In the genomic region with DNA sequence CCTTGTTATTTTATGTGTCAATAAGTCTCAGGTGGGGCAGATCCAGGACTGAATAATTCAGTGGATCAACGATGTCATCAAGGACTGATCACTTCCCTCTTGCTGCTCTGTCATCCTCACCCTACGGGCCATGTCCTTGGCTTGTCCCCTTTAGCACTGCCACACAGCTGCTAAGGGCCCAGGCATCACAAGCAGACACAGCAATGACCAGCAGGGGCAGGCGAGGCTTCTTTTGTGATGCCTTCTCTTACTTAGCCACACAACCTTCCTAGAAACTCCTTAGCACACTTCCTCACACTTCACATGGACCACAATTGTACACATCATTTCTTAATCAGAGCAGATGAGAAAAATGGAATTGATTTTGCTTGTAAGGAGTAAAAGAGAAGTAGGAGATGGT, we compare ENCODE assay signal across 9 cellular contexts.
A peak's percentile ranks its signal among the peaks of the same experiment; 100 is the strongest.
DNase-seq lines count a peak whose midpoint lies in the region; ATAC-seq and TF ChIP-seq lines count a peak whose summit lies in the region.
"Had no signal": no experiment of that assay in that cellular context is flagged by ENCODE, and none has a peak within 500 bp of the region (broad histone marks: within the 10 kb centered on the region; RNA-seq: fewer than 3 reads in every experiment).

No MANE protein-coding gene starts in this region.

- H3K4me3 Mint-ChIP-seq in WTC11 (no peak overlapping the region), nephron progenitor cell (no peak overlapping the region)
- no peak overlapping the region for H3K4me3 Mint-ChIP-seq in activated naive CD8-positive, alpha-beta T cell treated with anti-CD3 and anti-CD28 coated beads, Interleukin-2, amount 50 U/mL, for 24 hours
- H3K4me3 Mint-ChIP-seq: central memory CD8-positive, alpha-beta T cell; stimulated activated naive CD8-positive, alpha-beta T cell treated with anti-CD3 and anti-CD28 coated beads, Interleukin-15, Interleukin-2, amounts not matched to agents 100 ng/mL and 50 ng/mL, for 24 hours had no signal

- no peaks in the 10 kb centered on the region for H3K36me3 ChIP-seq in GM06990 (ENCODE audit: control insufficient read depth, insufficient read depth, low read length)

- H3K27me3 ChIP-seq in GM06990 (replicated peaks; ENCODE audit: control insufficient read depth, insufficient read depth, low read length): no peaks in the 10 kb centered on the region

- H3K27me3 Mint-ChIP-seq in WTC11 (ENCODE audit: low read depth) (no peaks in the 10 kb centered on the region), nephron progenitor cell (ENCODE audit: low read depth, poor library complexity) (peaks cover 13% of the 10 kb centered on the region)
- H3K27me3 Mint-ChIP-seq in activated naive CD8-positive, alpha-beta T cell treated with anti-CD3 and anti-CD28 coated beads, Interleukin-2, amount 50 U/mL, for 24 hours: no peaks in the 10 kb centered on the region
- H3K27me3 Mint-ChIP-seq: central memory CD8-positive, alpha-beta T cell; stimulated activated naive CD8-positive, alpha-beta T cell treated with anti-CD3 and anti-CD28 coated beads, Interleukin-15, Interleukin-2, amounts not matched to agents 100 ng/mL and 50 ng/mL, for 24 hours had no signal

- DNase-seq in GM06990 (ENCODE audit: extremely low read depth, insufficient read length): no peak
- DNase-seq in WTC11 (ENCODE audit: low spot score): peak; percentile 72
- peak; percentile 30 for DNase-seq in nephron progenitor cell
- no peak for DNase-seq in activated naive CD8-positive, alpha-beta T cell treated with anti-CD3 and anti-CD28 coated beads, Interleukin-2, amount 50 U/mL, for 24 hours
- DNase-seq in cerebellum (ENCODE audit: low spot score): no peak

- no peak overlapping the region for H3K4me3 ChIP-seq in GM06990 (replicated peaks; ENCODE audit: low read depth, low read length)

- no peak overlapping the region for H3K27ac Mint-ChIP-seq in WTC11
- H3K27ac Mint-ChIP-seq in nephron progenitor cell: no peak overlapping the region
- H3K27ac Mint-ChIP-seq in activated naive CD8-positive, alpha-beta T cell treated with anti-CD3 and anti-CD28 coated beads, Interleukin-2, amount 50 U/mL, for 24 hours: no peak overlapping the region
- H3K27ac Mint-ChIP-seq: stimulated activated naive CD8-positive, alpha-beta T cell treated with anti-CD3 and anti-CD28 coated beads, Interleukin-15, Interleukin-2, amounts not matched to agents 100 ng/mL and 50 ng/mL, for 24 hours had no signal

- H3K9me3 Mint-ChIP-seq in WTC11: no peaks in the 10 kb centered on the region
- no peaks in the 10 kb centered on the region for H3K9me3 Mint-ChIP-seq in nephron progenitor cell
- H3K9me3 Mint-ChIP-seq in activated naive CD8-positive, alpha-beta T cell treated with anti-CD3 and anti-CD28 coated beads, Interleukin-2, amount 50 U/mL, for 24 hours: peaks cover 9% of the 10 kb centered on the region
- H3K9me3 Mint-ChIP-seq: central memory CD8-positive, alpha-beta T cell had no signal

- H3K36me3 Mint-ChIP-seq in WTC11 (no peaks in the 10 kb centered on the region), nephron progenitor cell (ENCODE audit: low read depth) (no peaks in the 10 kb centered on the region)
- no peaks in the 10 kb centered on the region for H3K36me3 Mint-ChIP-seq in activated naive CD8-positive, alpha-beta T cell treated with anti-CD3 and anti-CD28 coated beads, Interleukin-2, amount 50 U/mL, for 24 hours (ENCODE audit: low read depth)

- H3K4me1 Mint-ChIP-seq in WTC11: no peaks in the 10 kb centered on the region
- H3K4me1 Mint-ChIP-seq in nephron progenitor cell: peaks cover 17% of the 10 kb centered on the region
- no peaks in the 10 kb centered on the region for H3K4me1 Mint-ChIP-seq in activated naive CD8-positive, alpha-beta T cell treated with anti-CD3 and anti-CD28 coated beads, Interleukin-2, amount 50 U/mL, for 24 hours
- H3K4me1 Mint-ChIP-seq: central memory CD8-positive, alpha-beta T cell had no signal

- peak; percentile 64 for ATAC-seq in HG03342 (IDR thresholded peaks at IDR 0.05; ENCODE audit: unreplicated experiment)
- ATAC-seq in WTC11: peak; percentile 100
- no peak for ATAC-seq in HG03196 (IDR thresholded peaks at IDR 0.05; ENCODE audit: unreplicated experiment)
- ATAC-seq in activated naive CD8-positive, alpha-beta T cell treated with anti-CD3 and anti-CD28 coated beads, Interleukin-2, amount 50 U/mL, for 24 hours: no peak

- TF ChIP-seq CTCF in GM06990 (IDR thresholded peaks at IDR 0.05; ENCODE audit: insufficient read depth, low read length, poor library complexity, severe bottlenecking) (peak; percentile 51), WTC11 (IDR thresholded peaks at IDR 0.05) (0 out of 2 replicates have a peak, but pooled peaks have one; percentile 46), nephron progenitor cell (IDR thresholded peaks at IDR 0.05) (peak; percentile 56)

- CTCF ChIA-PET in WTC11 (lab: Charles Lee): interaction anchor here (1.4 to 1.9 kb wide), 2 partner anchors 291 to 774 kb away, joined by 3 to 6 read pairs; no protein-coding TSS in a partner anchor

- POLR2A ChIA-PET in WTC11 (lab: Charles Lee): no interaction called here

TF ChIP-seq in WTC11, 78 proteins besides CTCF, POLR2A, EP300 and RAD21 (continues in another document):
- TF ChIP-seq, protein P1, sequence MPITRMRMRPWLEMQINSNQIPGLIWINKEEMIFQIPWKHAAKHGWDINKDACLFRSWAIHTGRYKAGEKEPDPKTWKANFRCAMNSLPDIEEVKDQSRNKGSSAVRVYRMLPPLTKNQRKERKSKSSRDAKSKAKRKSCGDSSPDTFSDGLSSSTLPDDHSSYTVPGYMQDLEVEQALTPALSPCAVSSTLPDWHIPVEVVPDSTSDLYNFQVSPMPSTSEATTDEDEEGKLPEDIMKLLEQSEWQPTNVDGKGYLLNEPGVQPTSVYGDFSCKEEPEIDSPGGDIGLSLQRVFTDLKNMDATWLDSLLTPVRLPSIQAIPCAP (CRISPR knock-in tag; IDR thresholded peaks at IDR 0.05): no peak
- TF ChIP-seq, protein P2, sequence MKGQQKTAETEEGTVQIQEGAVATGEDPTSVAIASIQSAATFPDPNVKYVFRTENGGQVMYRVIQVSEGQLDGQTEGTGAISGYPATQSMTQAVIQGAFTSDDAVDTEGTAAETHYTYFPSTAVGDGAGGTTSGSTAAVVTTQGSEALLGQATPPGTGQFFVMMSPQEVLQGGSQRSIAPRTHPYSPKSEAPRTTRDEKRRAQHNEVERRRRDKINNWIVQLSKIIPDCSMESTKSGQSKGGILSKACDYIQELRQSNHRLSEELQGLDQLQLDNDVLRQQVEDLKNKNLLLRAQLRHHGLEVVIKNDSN (CRISPR knock-in tag; IDR thresholded peaks at IDR 0.05): no peak
- TF ChIP-seq RELA (CRISPR knock-in tag; IDR thresholded peaks at IDR 0.05; ENCODE audit: borderline replicate concordance): no peak
- no peak for TF ChIP-seq IRF2 (CRISPR knock-in tag; IDR thresholded peaks at IDR 0.05; ENCODE audit: borderline replicate concordance, low read depth)
- TF ChIP-seq ZNF232 (CRISPR knock-in tag; IDR thresholded peaks at IDR 0.05): no peak
- no peak for TF ChIP-seq GTF2I (CRISPR knock-in tag; conservative IDR thresholded peaks at IDR 0.05)
- TF ChIP-seq, protein P3, sequence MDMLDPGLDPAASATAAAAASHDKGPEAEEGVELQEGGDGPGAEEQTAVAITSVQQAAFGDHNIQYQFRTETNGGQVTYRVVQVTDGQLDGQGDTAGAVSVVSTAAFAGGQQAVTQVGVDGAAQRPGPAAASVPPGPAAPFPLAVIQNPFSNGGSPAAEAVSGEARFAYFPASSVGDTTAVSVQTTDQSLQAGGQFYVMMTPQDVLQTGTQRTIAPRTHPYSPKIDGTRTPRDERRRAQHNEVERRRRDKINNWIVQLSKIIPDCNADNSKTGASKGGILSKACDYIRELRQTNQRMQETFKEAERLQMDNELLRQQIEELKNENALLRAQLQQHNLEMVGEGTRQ (CRISPR knock-in tag; IDR thresholded peaks at IDR 0.05): no peak
- TF ChIP-seq, protein P4, sequence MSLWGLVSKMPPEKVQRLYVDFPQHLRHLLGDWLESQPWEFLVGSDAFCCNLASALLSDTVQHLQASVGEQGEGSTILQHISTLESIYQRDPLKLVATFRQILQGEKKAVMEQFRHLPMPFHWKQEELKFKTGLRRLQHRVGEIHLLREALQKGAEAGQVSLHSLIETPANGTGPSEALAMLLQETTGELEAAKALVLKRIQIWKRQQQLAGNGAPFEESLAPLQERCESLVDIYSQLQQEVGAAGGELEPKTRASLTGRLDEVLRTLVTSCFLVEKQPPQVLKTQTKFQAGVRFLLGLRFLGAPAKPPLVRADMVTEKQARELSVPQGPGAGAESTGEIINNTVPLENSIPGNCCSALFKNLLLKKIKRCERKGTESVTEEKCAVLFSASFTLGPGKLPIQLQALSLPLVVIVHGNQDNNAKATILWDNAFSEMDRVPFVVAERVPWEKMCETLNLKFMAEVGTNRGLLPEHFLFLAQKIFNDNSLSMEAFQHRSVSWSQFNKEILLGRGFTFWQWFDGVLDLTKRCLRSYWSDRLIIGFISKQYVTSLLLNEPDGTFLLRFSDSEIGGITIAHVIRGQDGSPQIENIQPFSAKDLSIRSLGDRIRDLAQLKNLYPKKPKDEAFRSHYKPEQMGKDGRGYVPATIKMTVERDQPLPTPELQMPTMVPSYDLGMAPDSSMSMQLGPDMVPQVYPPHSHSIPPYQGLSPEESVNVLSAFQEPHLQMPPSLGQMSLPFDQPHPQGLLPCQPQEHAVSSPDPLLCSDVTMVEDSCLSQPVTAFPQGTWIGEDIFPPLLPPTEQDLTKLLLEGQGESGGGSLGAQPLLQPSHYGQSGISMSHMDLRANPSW (CRISPR knock-in tag; conservative IDR thresholded peaks at IDR 0.05; ENCODE audit: low read depth): no peak
- TF ChIP-seq, protein P5, sequence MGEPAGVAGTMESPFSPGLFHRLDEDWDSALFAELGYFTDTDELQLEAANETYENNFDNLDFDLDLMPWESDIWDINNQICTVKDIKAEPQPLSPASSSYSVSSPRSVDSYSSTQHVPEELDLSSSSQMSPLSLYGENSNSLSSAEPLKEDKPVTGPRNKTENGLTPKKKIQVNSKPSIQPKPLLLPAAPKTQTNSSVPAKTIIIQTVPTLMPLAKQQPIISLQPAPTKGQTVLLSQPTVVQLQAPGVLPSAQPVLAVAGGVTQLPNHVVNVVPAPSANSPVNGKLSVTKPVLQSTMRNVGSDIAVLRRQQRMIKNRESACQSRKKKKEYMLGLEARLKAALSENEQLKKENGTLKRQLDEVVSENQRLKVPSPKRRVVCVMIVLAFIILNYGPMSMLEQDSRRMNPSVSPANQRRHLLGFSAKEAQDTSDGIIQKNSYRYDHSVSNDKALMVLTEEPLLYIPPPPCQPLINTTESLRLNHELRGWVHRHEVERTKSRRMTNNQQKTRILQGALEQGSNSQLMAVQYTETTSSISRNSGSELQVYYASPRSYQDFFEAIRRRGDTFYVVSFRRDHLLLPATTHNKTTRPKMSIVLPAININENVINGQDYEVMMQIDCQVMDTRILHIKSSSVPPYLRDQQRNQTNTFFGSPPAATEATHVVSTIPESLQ (CRISPR knock-in tag; IDR thresholded peaks at IDR 0.05): no peak

Comparison
In these comparisons a context has a peak if more than half of its experiments do, and no peak if none do; other contexts are left out.
1. DNase-seq: peak in WTC11 (single experiment) and nephron progenitor cell (single experiment); none in GM06990 (single experiment), activated naive CD8-positive, alpha-beta T cell treated with anti-CD3 and anti-CD28 coated beads, Interleukin-2, amount 50 U/mL, for 24 hours (single experiment) and cerebellum (single experiment).
2. ATAC-seq: peak in HG03342 (single experiment) and WTC11 (single experiment); none in HG03196 (single experiment) and activated naive CD8-positive, alpha-beta T cell treated with anti-CD3 and anti-CD28 coated beads, Interleukin-2, amount 50 U/mL, for 24 hours (single experiment).
3. Peak in every context shown above with its lines, with median percentiles within 50 percentile points of each other: CTCF ChIP-seq.